In the genomic region with DNA sequence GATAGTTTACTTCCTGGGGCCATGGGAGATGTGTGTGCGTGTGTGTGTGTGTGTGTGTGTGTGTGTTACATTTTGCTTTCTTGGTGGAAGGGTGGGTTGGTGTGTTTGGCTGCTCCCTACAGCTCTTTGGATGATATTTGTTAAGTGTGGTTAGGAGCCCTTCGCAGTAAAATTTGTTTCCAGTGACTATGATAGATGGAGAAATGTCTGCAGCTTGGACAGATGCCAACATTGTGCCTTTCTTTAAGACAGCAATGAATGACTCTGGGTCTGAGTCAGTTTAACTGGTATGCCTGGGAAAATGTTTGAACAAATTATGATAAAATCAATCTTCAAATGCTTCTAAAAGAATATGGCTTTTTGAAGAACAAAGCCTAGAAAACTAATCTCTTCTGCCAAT, we compare ENCODE assay signal across 15 cellular contexts.
DNase-seq lines count a peak whose midpoint lies in the region; ATAC-seq, FAIRE-seq and TF ChIP-seq lines count a peak whose summit lies in the region.
"Had no signal": no experiment of that assay in that cellular context is flagged by ENCODE, and none has a peak within 500 bp of the region (broad histone marks: within the 10 kb centered on the region; RNA-seq: fewer than 3 reads in every experiment).

No MANE protein-coding gene starts in this region.

- BruUV-seq in MCF 10A (replicated peaks; lab: Mats Ljungman, UMichigan) = no TSS peak

- POLR2A ChIA-PET in MCF 10A (lab: Yijun Ruan, JAX) = interaction anchor here (0.9 to 1.0 kb wide), 2 partner anchors 9 to 14 kb away, joined by 3 to 4 read pairs; no protein-coding TSS in a partner anchor

- H4K20me1 ChIP-seq in astrocyte (ENCODE audit: insufficient read depth, low read length) = no peaks in the 10 kb centered on the region

- H3K79me2 ChIP-seq in astrocyte (ENCODE audit: insufficient read depth, low read length) = no peaks in the 10 kb centered on the region

- no peak overlapping the region for H3K27ac ChIP-seq in breast epithelium
- H3K27ac ChIP-seq in astrocyte (ENCODE audit: low read depth, low read length) = peak overlapping the region; percentile 63
- H3K27ac ChIP-seq: coronary artery, psoas muscle had no signal

- no peak for ATAC-seq in GM18517 (IDR thresholded peaks at IDR 0.05; ENCODE audit: unreplicated experiment)
- ATAC-seq: psoas muscle had no signal

- H3K4me1 ChIP-seq in breast epithelium (no peaks in the 10 kb centered on the region), astrocyte (ENCODE audit: insufficient read depth, low read length) (peaks cover 11% of the 10 kb centered on the region)
- H3K4me1 ChIP-seq: psoas muscle had no signal

- no peaks in the 10 kb centered on the region for H3K36me3 ChIP-seq in breast epithelium
- H3K36me3 ChIP-seq in astrocyte (ENCODE audit: insufficient read depth, low read length) = no peaks in the 10 kb centered on the region

- peak; percentile 45 for FAIRE-seq in astrocyte (lab: Jason Lieb, UNC)

- no peak overlapping the region for H3K4me3 ChIP-seq in breast epithelium
- no peak overlapping the region for H3K4me3 ChIP-seq in astrocyte (ENCODE audit: insufficient read depth, low read depth, low read length)
- H3K4me3 ChIP-seq: coronary artery, psoas muscle had no signal

- H3K4me3 Mint-ChIP-seq in MCF 10A (ENCODE audit: unreplicated experiment) = no peak overlapping the region
- H3K4me3 Mint-ChIP-seq in astrocyte (ENCODE audit: unreplicated experiment) = no peak overlapping the region
- H3K4me3 Mint-ChIP-seq: activated CD4-positive, alpha-beta T cell treated with anti-CD3 and anti-CD28 coated beads, Interleukin-2, amount 10 ng/mL, durations not matched to agents 7 days and 5 days had no signal

- no peak overlapping the region for H3K9ac ChIP-seq in astrocyte (ENCODE audit: low read length)

- no peak for TF ChIP-seq POLR2A in breast epithelium (IDR thresholded peaks at IDR 0.05)

- H3K9me3 ChIP-seq in breast epithelium = peaks cover 0 to 10% of the 10 kb centered on the region in 2 donors
- no peaks in the 10 kb centered on the region for H3K9me3 ChIP-seq in astrocyte (ENCODE audit: insufficient read depth, low read depth, low read length)
- H3K9me3 ChIP-seq: psoas muscle had no signal

- H3K4me2 ChIP-seq in astrocyte (ENCODE audit: low read length) = peak overlapping the region; percentile 59

- H3K27me3 ChIP-seq in breast epithelium (no peaks in the 10 kb centered on the region), astrocyte (ENCODE audit: insufficient read depth, low read length) (no peaks in the 10 kb centered on the region)

- H3K9me3 Mint-ChIP-seq in MCF 10A (ENCODE audit: unreplicated experiment) (peaks cover 17% of the 10 kb centered on the region), astrocyte (ENCODE audit: unreplicated experiment) (peaks cover 2% of the 10 kb centered on the region)
- H3K9me3 Mint-ChIP-seq: activated CD4-positive, alpha-beta T cell treated with anti-CD3 and anti-CD28 coated beads, Interleukin-2, amount 10 ng/mL, durations not matched to agents 7 days and 5 days had no signal

- intact Hi-C loops in MCF 10A (cut with micrococcal nuclease) (no loop called here), breast epithelium (cut with DNase I; ENCODE audit: low total_unique reads) (no loop called here)

- no peak for TF ChIP-seq CTCF in MCF 10A (IDR thresholded peaks at IDR 0.05; ENCODE audit: unreplicated experiment)
- TF ChIP-seq CTCF in breast epithelium (IDR thresholded peaks at IDR 0.05) = no peak
- no peak for TF ChIP-seq CTCF in astrocyte (IDR thresholded peaks at IDR 0.05; ENCODE audit: insufficient read depth, low read depth, low read length)

- DNase-seq in MCF 10A (ENCODE audit: unreplicated experiment) (peak; percentile 88), breast epithelium (ENCODE audit: low spot score in 2 of 2) (no peak), astrocyte (ENCODE audit: low read depth) (peak; percentile 89), foreskin melanocyte (peak; percentile 60), DMS114 treated with DMSO at 0.1 percent for 48 hours (lab: John Stamatoyannopoulos, UW; ENCODE audit: unreplicated experiment) (no peak), superior temporal gyrus (ENCODE audit: extremely low spot score) (no peak)
- no peak for DNase-seq in activated CD4-positive, alpha-beta T cell treated with anti-CD3 and anti-CD28 coated beads, Interleukin-2, amount 50 U/mL, for 48 hours
- DNase-seq: activated CD4-positive, alpha-beta T cell treated with anti-CD3 and anti-CD28 coated beads, Interleukin-2, amount 10 ng/mL, durations not matched to agents 7 days and 5 days; activated gamma-delta T cell treated with Interleukin-2 at 50 U/mL for 16 hours; hippocampal formation; mesendoderm; NCI-H774; psoas muscle had no signal

- peaks cover 30% of the 10 kb centered on the region for H3K4me1 Mint-ChIP-seq in MCF 10A (ENCODE audit: insufficient read depth, unreplicated experiment)
- H3K4me1 Mint-ChIP-seq in astrocyte (ENCODE audit: low read depth, unreplicated experiment) = peaks cover 11% of the 10 kb centered on the region
- H3K4me1 Mint-ChIP-seq: activated CD4-positive, alpha-beta T cell treated with anti-CD3 and anti-CD28 coated beads, Interleukin-2, amount 10 ng/mL, durations not matched to agents 7 days and 5 days had no signal

- no peak overlapping the region for H2AFZ ChIP-seq in astrocyte (ENCODE audit: low read depth, low read length)

- H3K27ac Mint-ChIP-seq in MCF 10A (ENCODE audit: low read depth, unreplicated experiment) = peak overlapping the region; percentile 55
- H3K27ac Mint-ChIP-seq in astrocyte (ENCODE audit: unreplicated experiment) = peak overlapping the region; percentile 17
- H3K27ac Mint-ChIP-seq: activated CD4-positive, alpha-beta T cell treated with anti-CD3 and anti-CD28 coated beads, Interleukin-2, amount 10 ng/mL, durations not matched to agents 7 days and 5 days had no signal

- H3K27me3 Mint-ChIP-seq in MCF 10A (ENCODE audit: insufficient read depth, unreplicated experiment) = no peaks in the 10 kb centered on the region
- no peaks in the 10 kb centered on the region for H3K27me3 Mint-ChIP-seq in astrocyte (ENCODE audit: low read depth, unreplicated experiment)
- H3K27me3 Mint-ChIP-seq: activated CD4-positive, alpha-beta T cell treated with anti-CD3 and anti-CD28 coated beads, Interleukin-2, amount 10 ng/mL, durations not matched to agents 7 days and 5 days had no signal

- CTCF ChIA-PET in MCF 10A (lab: Yijun Ruan, JAX) = no interaction called here

- H3K36me3 Mint-ChIP-seq in MCF 10A (ENCODE audit: insufficient read depth, unreplicated experiment) = peaks cover 6% of the 10 kb centered on the region
- no peaks in the 10 kb centered on the region for H3K36me3 Mint-ChIP-seq in astrocyte (ENCODE audit: low read depth, unreplicated experiment)

Comparison
In these comparisons a context has a peak if more than half of its experiments do, and no peak if none do; other contexts are left out.
1. DNase-seq: peak in MCF 10A (single experiment), astrocyte (single experiment) and foreskin melanocyte (single experiment); none in breast epithelium (0 of 2), activated CD4-positive, alpha-beta T cell treated with anti-CD3 and anti-CD28 coated beads, Interleukin-2, amount 50 U/mL, for 48 hours (0 of 2), DMS114 treated with DMSO at 0.1 percent for 48 hours (single experiment) and superior temporal gyrus (single experiment).